30 cellular contexts compared by ENCODE assay signal in genomic region chr4:163790231-163790630, GRCh38.
"Had no signal": no experiment of that assay in that cellular context is flagged by ENCODE, and none has a peak within 500 bp of the region (broad histone marks: within the 10 kb centered on the region; RNA-seq: fewer than 3 reads in every experiment).

No MANE protein-coding gene starts in this region.

- ATAC-seq: activated CD4-positive, alpha-beta T cell treated with anti-CD3 and anti-CD28 coated beads for 36 hours; activated CD8-positive, alpha-beta memory T cell treated with anti-CD3 and anti-CD28 coated beads, Interleukin-2, amount 10 ng/mL, durations not matched to agents 7 days and 5 days; activated CD8-positive, alpha-beta T cell treated with anti-CD3 and anti-CD28 coated beads, Interleukin-2, amount 10 ng/mL, durations not matched to agents 7 days and 5 days; activated naive CD8-positive, alpha-beta T cell treated with anti-CD3 and anti-CD28 coated beads, Interleukin-2, amount 50 U/mL, for 24 hours; body of pancreas had no signal

- FAIRE-seq: endometrium, endothelial cell of umbilical vein, frontal cortex had no signal

- H3K27me3 ChIP-seq: adrenal gland, body of pancreas, cardiac muscle cell, colonic mucosa had no signal

- H3K4me1 ChIP-seq: adrenal gland, body of pancreas, colonic mucosa had no signal

- H3K27ac ChIP-seq: adrenal gland, body of pancreas, cardiac muscle cell, colonic mucosa, epithelial cell of prostate had no signal

- DNase-seq: activated CD4-positive, alpha-beta memory T cell treated with anti-CD3 and anti-CD28 coated beads for 36 hours; activated CD4-positive, alpha-beta T cell treated with anti-CD3 and anti-CD28 coated beads for 36 hours; activated CD4-positive, alpha-beta T cell treated with anti-CD3 and anti-CD28 coated beads, Interleukin-2, amount 10 ng/mL, durations not matched to agents 24 days and 14 days; activated CD4-positive, CD25-positive, alpha-beta regulatory T cell; activated CD4-positive, CD25-positive, alpha-beta regulatory T cell treated with anti-CD3 and anti-CD28 coated beads, Interleukin-2, amount 50 U/mL, for 72 hours; activated CD8-positive, alpha-beta memory T cell treated with anti-CD3 and anti-CD28 coated beads, Interleukin-2, amount 10 ng/mL, durations not matched to agents 7 days and 5 days; activated CD8-positive, alpha-beta memory T cell treated with anti-CD3 and anti-CD28 coated beads, Interleukin-2, amount 50 U/mL, for 4 hours; activated CD8-positive, alpha-beta T cell treated with anti-CD3 and anti-CD28 coated beads, Interleukin-2, amount 10 ng/mL, durations not matched to agents 7 days and 5 days; activated effector memory CD4-positive, alpha-beta T cell treated with anti-CD3 and anti-CD28 coated beads, Interleukin-2, amount 50 U/mL, for 16 hours; activated naive CD4-positive, alpha-beta T cell treated with anti-CD3 and anti-CD28 coated beads for 36 hours; activated naive CD8-positive, alpha-beta T cell treated with anti-CD3 and anti-CD28 coated beads for 36 hours; activated naive CD8-positive, alpha-beta T cell treated with anti-CD3 and anti-CD28 coated beads, Interleukin-2, amount 50 U/mL, for 24 hours; activated T-cell treated with anti-CD3 and anti-CD28 coated beads, Interleukin-2, amount 50 U/mL, for 1 hour; activated T-cell treated with anti-CD3 and anti-CD28 coated beads, Interleukin-2, amount 50 U/mL, for 48 hours; adrenal gland; amygdala; aorta; body of pancreas; central memory CD4-positive, alpha-beta T cell; cerebellar nuclear complex; colonic mucosa; effector CD8-positive, alpha-beta T cell; foreskin fibroblast; head of caudate nucleus; T-helper 2 cell had no signal

- H3K36me3 ChIP-seq: adrenal gland, cardiac muscle cell, colonic mucosa had no signal

- H3K4me3 ChIP-seq: adrenal gland, body of pancreas, cardiac muscle cell, colonic mucosa had no signal

- H3K9me3 ChIP-seq: adrenal gland, body of pancreas, colonic mucosa had no signal
